Comparison of ENCODE assay signal across 22 cellular contexts in the genomic region with DNA sequence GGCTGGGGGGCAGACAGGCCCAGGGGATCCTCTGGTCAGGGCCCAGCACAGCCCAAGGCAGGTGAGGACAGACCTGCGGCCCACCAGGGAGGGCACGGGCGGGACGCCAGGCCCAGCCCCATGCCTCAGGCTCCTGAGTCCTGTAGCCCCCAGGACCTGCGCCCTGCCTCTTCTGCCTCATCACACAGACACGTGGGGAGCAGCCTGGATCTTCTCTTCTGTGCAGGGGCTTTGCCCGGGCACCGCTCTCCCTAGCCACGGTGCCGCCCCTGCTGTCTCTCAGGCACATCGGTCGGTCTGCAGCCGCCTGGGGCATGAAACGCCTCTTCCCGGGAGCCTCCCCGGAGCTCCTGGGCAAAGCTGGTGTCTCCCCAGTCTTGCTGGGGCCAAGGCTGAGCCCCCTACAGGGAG. TPM values are rescaled to one million over a fixed set of nuclear protein-coding genes. Genes with fewer than 3 reads are reported as not detected.
A peak's percentile ranks its signal among the peaks of the same experiment; 100 is the strongest.
DNase-seq lines count a peak whose midpoint lies in the region; ATAC-seq and TF ChIP-seq lines count a peak whose summit lies in the region.
"Had no signal": no experiment of that assay in that cellular context is flagged by ENCODE, and none has a peak within 500 bp of the region (broad histone marks: within the 10 kb centered on the region; RNA-seq: fewer than 3 reads in every experiment).

No MANE protein-coding gene starts in this region.

- H3K4me1 Mint-ChIP-seq in glutamatergic neuron (ENCODE audit: low read depth, unreplicated experiment) = peaks cover 3% of the 10 kb centered on the region

- no peaks in the 10 kb centered on the region for H4K20me1 ChIP-seq in DND-41 (ENCODE audit: insufficient read depth, low read length)

- H3K79me2 ChIP-seq in DND-41 (ENCODE audit: insufficient read depth, low read length) = peaks cover 4% of the 10 kb centered on the region

- no peak for ATAC-seq in DND-41 (ENCODE audit: insufficient read depth, low read depth)
- no peak for ATAC-seq in RWPE2 (ENCODE audit: low read depth)
- ATAC-seq: GM23338, left lung, right lobe of liver had no signal

- H3K9me3 ChIP-seq in DND-41 (ENCODE audit: insufficient read depth, low read length, severe bottlenecking) (no peaks in the 10 kb centered on the region), RWPE2 (ENCODE audit: severe bottlenecking) (no peaks in the 10 kb centered on the region), spleen (no peaks in the 10 kb centered on the region), tibial artery (no peaks in the 10 kb centered on the region)
- H3K9me3 ChIP-seq: left lung, right lobe of liver, SK-N-SH, transverse colon had no signal

- H3K4me3 ChIP-seq in DND-41 (ENCODE audit: low read depth in 1 of 2, low read length in 2 of 2) = no peak overlapping the region
- no peak overlapping the region for H3K4me3 ChIP-seq in RWPE2 (ENCODE audit: severe bottlenecking)
- no peak overlapping the region for H3K4me3 ChIP-seq in spleen
- H3K4me3 ChIP-seq in tibial artery = no peak overlapping the region
- H3K4me3 ChIP-seq: dorsolateral prefrontal cortex, GM23338, left lung, right lobe of liver, transverse colon had no signal

- H3K4me1 ChIP-seq in DND-41 (ENCODE audit: insufficient read depth, low read length) (peaks cover 91% of the 10 kb centered on the region), RWPE2 (ENCODE audit: insufficient read depth, poor library complexity, severe bottlenecking) (peaks cover 45% of the 10 kb centered on the region), spleen (peaks cover 24 to 99% (median 74%) of the 10 kb centered on the region in 6 donors), tibial artery (peaks cover 5 to 42% (median 38%) of the 10 kb centered on the region in 4 donors)

- no peak for DNase-seq in DND-41
- DNase-seq in RWPE2 (ENCODE audit: low spot score) = no peak
- peak; percentile 15 for DNase-seq in glutamatergic neuron
- DNase-seq in spleen = peak; percentile 75
- no peak for DNase-seq in NCI-H774 (lab: John Stamatoyannopoulos, UW)
- DNase-seq in tibial artery = no peak
- DNase-seq in HT-29 (ENCODE audit: low spot score) = no peak
- DNase-seq: activated CD4-positive, alpha-beta T cell treated with anti-CD3 and anti-CD28 coated beads, Interleukin-2, amount 50 U/mL, for 4 hours; activated CD4-positive, CD25-positive, alpha-beta regulatory T cell; activated naive CD4-positive, alpha-beta T cell; dorsolateral prefrontal cortex; MM.1S; NCI-H1930; NCI-H524 treated with DMSO at 0.1 percent for 48 hours; SK-N-SH; stimulated activated CD4-positive, alpha-beta T cell treated with anti-CD3 and anti-CD28 coated beads, Interleukin-12 subunit alpha, Interleukin-12 subunit beta, amount 100 ng/mL, for 4 hours; stimulated activated CD4-positive, alpha-beta T cell treated with anti-CD3 and anti-CD28 coated beads, Interleukin-2, amount 100 ng/mL, for 48 hours had no signal

- no peak for TF ChIP-seq CTCF in DND-41 (IDR thresholded peaks at IDR 0.05; ENCODE audit: borderline replicate concordance, extremely low read depth, low read length, poor library complexity, severe bottlenecking)
- TF ChIP-seq CTCF in RWPE2 (IDR thresholded peaks at IDR 0.05; ENCODE audit: poor library complexity, severe bottlenecking) = no peak
- TF ChIP-seq CTCF in glutamatergic neuron (IDR thresholded peaks at IDR 0.05; ENCODE audit: partially characterized antibody, unreplicated experiment) = no peak
- no peak for TF ChIP-seq CTCF in spleen (IDR thresholded peaks at IDR 0.05 in 8 of 11, conservative IDR thresholded peaks at IDR 0.05 in 3 of 11)
- no peak for TF ChIP-seq CTCF in tibial artery (IDR thresholded peaks at IDR 0.05)

- intact Hi-C loops in spleen (cut with DNase I; ENCODE audit: low total_unique reads) = no loop called here
- intact Hi-C loops in tibial artery (cut with DNase I; ENCODE audit: low total_unique reads) = loop anchor here (10.0 kb wide), 1 partner anchor 48 kb away; no protein-coding TSS in a partner anchor

- no peak overlapping the region for H3K4me2 ChIP-seq in DND-41 (ENCODE audit: insufficient read depth, low read length)
- H3K4me2 ChIP-seq: GM23338, KMS-11, SK-N-SH had no signal

- H2AFZ ChIP-seq in DND-41 (ENCODE audit: low read depth, low read length) = no peak overlapping the region
- H2AFZ ChIP-seq: GM23338 had no signal

- H3K27ac ChIP-seq in DND-41 (ENCODE audit: low read length) = peak overlapping the region; percentile 93
- peak overlapping the region; percentile 86 for H3K27ac ChIP-seq in RWPE2 (ENCODE audit: poor library complexity, severe bottlenecking)
- H3K27ac ChIP-seq in spleen = no peak overlapping the region
- no peak overlapping the region for H3K27ac ChIP-seq in tibial artery
- H3K27ac ChIP-seq: dorsolateral prefrontal cortex, KMS-11, left lung, right lobe of liver, transverse colon had no signal

- H3K36me3 ChIP-seq in DND-41 (ENCODE audit: insufficient read depth, low read length) (no peaks in the 10 kb centered on the region), RWPE2 (ENCODE audit: low read depth) (no peaks in the 10 kb centered on the region), spleen (no peaks in the 10 kb centered on the region), tibial artery (no peaks in the 10 kb centered on the region)
- H3K36me3 ChIP-seq: left lung, right lobe of liver, transverse colon had no signal

- peaks cover 4% of the 10 kb centered on the region for H3K27me3 Mint-ChIP-seq in glutamatergic neuron (ENCODE audit: unreplicated experiment)

- WGBS in spleen, 5 donors = 79 to 93% (median 89%) methylated on average over 10 to 16 of the region's 16 CpGs

- no peak overlapping the region for H3K4me3 Mint-ChIP-seq in glutamatergic neuron (ENCODE audit: unreplicated experiment)
- H3K4me3 Mint-ChIP-seq: GM23338 had no signal

- H3K9ac ChIP-seq in DND-41 (ENCODE audit: low read depth, low read length) = peak overlapping the region; percentile 62
- H3K9ac ChIP-seq: KMS-11, SK-N-SH had no signal

- H3K9me3 Mint-ChIP-seq in glutamatergic neuron (ENCODE audit: unreplicated experiment) = peaks cover 4% of the 10 kb centered on the region
- H3K9me3 Mint-ChIP-seq: GM23338 had no signal

- H3K36me3 Mint-ChIP-seq in glutamatergic neuron (ENCODE audit: unreplicated experiment) = no peaks in the 10 kb centered on the region

- H3K27me3 ChIP-seq in DND-41 (ENCODE audit: insufficient read depth, low read length, poor library complexity) = no peaks in the 10 kb centered on the region
- no peaks in the 10 kb centered on the region for H3K27me3 ChIP-seq in RWPE2 (ENCODE audit: insufficient read depth, poor library complexity, severe bottlenecking)
- H3K27me3 ChIP-seq in spleen (replicated peaks in 1 of 7) = peaks cover 0 to 41% (median 2%) of the 10 kb centered on the region in 7 donors
- H3K27me3 ChIP-seq in tibial artery = no peaks in the 10 kb centered on the region
- H3K27me3 ChIP-seq: dorsolateral prefrontal cortex, right lobe of liver, transverse colon had no signal

- no peak overlapping the region for H3K27ac Mint-ChIP-seq in glutamatergic neuron (ENCODE audit: unreplicated experiment)
- H3K27ac Mint-ChIP-seq: GM23338 had no signal

- no peak for TF ChIP-seq POLR2A in spleen (IDR thresholded peaks at IDR 0.05)

RNA-seq across cellular contexts. Expression of gene EGFL7, which starts 40.2 kb away (rescaled TPM):
- total RNA-seq in glutamatergic neuron (ENCODE audit: unreplicated experiment) = 8.1 TPM
- total RNA-seq in spleen = 100 to 1,000 TPM; 132 to 246 (median 179) TPM
- 100 to 1,000 TPM; 169 to 522 (median 409) TPM for polyA plus RNA-seq in spleen
- 3.2 and 6.4 TPM in 2 replicates for total RNA-seq in HT-29 (2014; rRNA removed; shearing (Covaris generic))

Comparison
In these comparisons a context has a peak if more than half of its experiments do, and no peak if none do; other contexts are left out.
1. DNase-seq: peak in glutamatergic neuron (single experiment) and spleen (single experiment); none in DND-41 (single experiment), RWPE2 (single experiment), NCI-H774 (single experiment), tibial artery (0 of 2) and HT-29 (single experiment).
2. H3K27ac ChIP-seq: peak in DND-41 (single experiment) and RWPE2 (single experiment); none in spleen (0 of 8) and tibial artery (0 of 2).
3. RNA of gene EGFL7, which starts 40.2 kb away (total RNA-seq): 132 to 246 TPM in spleen; 8.1 TPM in glutamatergic neuron (single experiment) and 3.2 to 6.4 TPM in HT-29; every median in the first group is over 10 times any median in the second.